Comparison of ENCODE assay signal across 2 cellular contexts in genomic region chr5:132886064-132886823, GRCh38.
TF ChIP-seq lines count a peak whose summit lies in the region.

No MANE protein-coding gene starts in this region.

TF ChIP-seq in GM12878, 131 proteins besides CTCF, POLR2A, EP300 and RAD21:
- no peak for TF ChIP-seq MEF2B (IDR thresholded peaks at IDR 0.05; ENCODE audit: partially characterized antibody, poor library complexity, severe bottlenecking)
- peak; percentile 68; the same call in 2 of the 3 replicates for TF ChIP-seq POU2F2 (IDR thresholded peaks at IDR 0.05; ENCODE audit: borderline replicate concordance, low read depth, low read length)

TF ChIP-seq in HepG2, 621 proteins besides CTCF, POLR2A, EP300 and RAD21:
- TF ChIP-seq MAFK (conservative IDR thresholded peaks at IDR 0.05 in 1 of 2, IDR thresholded peaks at IDR 0.05 in 1 of 2; ENCODE audit: low read length in 2 of 2) (peak; percentile 56 to 78; a peak in 3 of 4 replicates), MAFF (IDR thresholded peaks at IDR 0.05; ENCODE audit: low read depth, low read length) (peak; percentile 62), MNT (IDR thresholded peaks at IDR 0.05) (no peak)
TF ChIP-seq in HepG2: peak in this region for 2.
